26 cellular contexts compared by ENCODE assay signal in genomic region chr6:9233686-9234085, GRCh38.
"Had no signal": no experiment of that assay in that cellular context is flagged by ENCODE, and none has a peak within 500 bp of the region (broad histone marks: within the 10 kb centered on the region; RNA-seq: fewer than 3 reads in every experiment).

No MANE protein-coding gene starts in this region.

- H3K27me3 ChIP-seq: body of pancreas, cardiac muscle cell, colonic mucosa, foreskin keratinocyte, heart right ventricle, neutrophil, right lobe of liver, uterus had no signal

- H3K9me3 ChIP-seq: colonic mucosa, neutrophil, right lobe of liver, uterus had no signal

- H3K27ac ChIP-seq: body of pancreas, cardiac muscle cell, colonic mucosa, epithelial cell of prostate, foreskin keratinocyte, heart right ventricle, neutrophil, right lobe of liver, skin epidermis, thoracic aorta, uterus, VCaP had no signal

- H3K4me1 ChIP-seq: body of pancreas, colonic mucosa, foreskin keratinocyte, heart right ventricle, right lobe of liver, uterus had no signal

- DNase-seq: activated CD4-positive, alpha-beta T cell treated with anti-CD3 and anti-CD28 coated beads for 48 hours; activated CD4-positive, alpha-beta T cell treated with anti-CD3 and anti-CD28 coated beads, Interleukin-2, amount 50 U/mL, for 48 hours; activated CD8-positive, alpha-beta memory T cell treated with anti-CD3 and anti-CD28 coated beads for 24 hours; activated effector memory CD4-positive, alpha-beta T cell treated with Interleukin-2 at 50 U/mL for 16 hours; activated naive CD4-positive, alpha-beta T cell treated with Interleukin-2 at 50 U/mL for 16 hours; aorta; body of pancreas; cerebellar nuclear complex; colonic mucosa; effector CD8-positive, alpha-beta T cell; foreskin keratinocyte; heart right ventricle; left ventricle myocardium superior; right lobe of liver; stimulated activated CD4-positive, alpha-beta T cell treated with anti-CD3 and anti-CD28 coated beads, Interleukin-12 subunit alpha, Interleukin-12 subunit beta, amount 100 ng/mL, for 4 hours; stimulated activated CD4-positive, alpha-beta T cell treated with anti-CD3 and anti-CD28 coated beads, Interleukin-4, amount 100 ng/mL, for 1 hour; T-helper 9 cell; trophoblast cell; uterus had no signal

- H3K4me3 ChIP-seq: body of pancreas, cardiac muscle cell, colonic mucosa, heart right ventricle, right lobe of liver, skin epidermis, thoracic aorta, uterus had no signal

- ATAC-seq: activated CD4-positive, CD25-positive, alpha-beta regulatory T cell treated with anti-CD3 and anti-CD28 coated beads, Interleukin-2, amount 50 U/mL, for 24 hours; body of pancreas; foreskin keratinocyte; heart right ventricle; left ventricle myocardium superior; right lobe of liver had no signal

- H3K36me3 ChIP-seq: cardiac muscle cell, colonic mucosa, heart right ventricle, neutrophil, right lobe of liver, thoracic aorta, uterus had no signal
